ENCODE assay signal across 1 cellular context in the genomic region with DNA sequence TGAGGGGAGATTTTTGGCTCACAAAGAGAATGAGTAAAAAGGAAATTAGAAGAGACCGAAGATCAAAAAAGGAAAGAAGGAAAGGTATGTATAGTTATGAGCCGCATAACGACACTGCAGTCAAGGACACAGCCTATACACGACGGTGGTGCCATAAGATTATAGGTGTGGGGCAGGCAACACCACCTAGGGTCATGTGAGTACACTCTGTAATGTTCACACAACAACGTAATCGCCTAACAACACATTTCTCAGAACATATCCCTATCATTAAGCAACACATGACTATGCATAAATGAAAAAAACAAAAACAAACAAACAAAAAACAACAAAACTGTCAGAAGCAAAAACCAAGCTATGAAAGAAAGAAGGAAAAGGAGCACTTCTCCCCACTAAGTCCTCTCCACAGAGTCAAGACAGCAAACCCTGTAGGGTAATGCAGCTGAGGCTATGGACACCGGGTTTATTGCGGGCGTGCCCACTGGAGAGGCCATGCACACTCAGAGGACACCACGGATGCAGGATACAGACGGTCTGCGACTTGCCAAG.
TF ChIP-seq lines count a peak whose summit lies in the region.

No MANE protein-coding gene starts in this region.

TF ChIP-seq in K562, 482 proteins besides CTCF, POLR2A, EP300 and RAD21 (continued from another document and continues in another):
- peak; percentile 10; the same call in 1 of the 2 replicates for TF ChIP-seq ATF7 (IDR thresholded peaks at IDR 0.05)
- TF ChIP-seq TARDBP (IDR thresholded peaks at IDR 0.05): no peak
- TF ChIP-seq, protein P1, sequence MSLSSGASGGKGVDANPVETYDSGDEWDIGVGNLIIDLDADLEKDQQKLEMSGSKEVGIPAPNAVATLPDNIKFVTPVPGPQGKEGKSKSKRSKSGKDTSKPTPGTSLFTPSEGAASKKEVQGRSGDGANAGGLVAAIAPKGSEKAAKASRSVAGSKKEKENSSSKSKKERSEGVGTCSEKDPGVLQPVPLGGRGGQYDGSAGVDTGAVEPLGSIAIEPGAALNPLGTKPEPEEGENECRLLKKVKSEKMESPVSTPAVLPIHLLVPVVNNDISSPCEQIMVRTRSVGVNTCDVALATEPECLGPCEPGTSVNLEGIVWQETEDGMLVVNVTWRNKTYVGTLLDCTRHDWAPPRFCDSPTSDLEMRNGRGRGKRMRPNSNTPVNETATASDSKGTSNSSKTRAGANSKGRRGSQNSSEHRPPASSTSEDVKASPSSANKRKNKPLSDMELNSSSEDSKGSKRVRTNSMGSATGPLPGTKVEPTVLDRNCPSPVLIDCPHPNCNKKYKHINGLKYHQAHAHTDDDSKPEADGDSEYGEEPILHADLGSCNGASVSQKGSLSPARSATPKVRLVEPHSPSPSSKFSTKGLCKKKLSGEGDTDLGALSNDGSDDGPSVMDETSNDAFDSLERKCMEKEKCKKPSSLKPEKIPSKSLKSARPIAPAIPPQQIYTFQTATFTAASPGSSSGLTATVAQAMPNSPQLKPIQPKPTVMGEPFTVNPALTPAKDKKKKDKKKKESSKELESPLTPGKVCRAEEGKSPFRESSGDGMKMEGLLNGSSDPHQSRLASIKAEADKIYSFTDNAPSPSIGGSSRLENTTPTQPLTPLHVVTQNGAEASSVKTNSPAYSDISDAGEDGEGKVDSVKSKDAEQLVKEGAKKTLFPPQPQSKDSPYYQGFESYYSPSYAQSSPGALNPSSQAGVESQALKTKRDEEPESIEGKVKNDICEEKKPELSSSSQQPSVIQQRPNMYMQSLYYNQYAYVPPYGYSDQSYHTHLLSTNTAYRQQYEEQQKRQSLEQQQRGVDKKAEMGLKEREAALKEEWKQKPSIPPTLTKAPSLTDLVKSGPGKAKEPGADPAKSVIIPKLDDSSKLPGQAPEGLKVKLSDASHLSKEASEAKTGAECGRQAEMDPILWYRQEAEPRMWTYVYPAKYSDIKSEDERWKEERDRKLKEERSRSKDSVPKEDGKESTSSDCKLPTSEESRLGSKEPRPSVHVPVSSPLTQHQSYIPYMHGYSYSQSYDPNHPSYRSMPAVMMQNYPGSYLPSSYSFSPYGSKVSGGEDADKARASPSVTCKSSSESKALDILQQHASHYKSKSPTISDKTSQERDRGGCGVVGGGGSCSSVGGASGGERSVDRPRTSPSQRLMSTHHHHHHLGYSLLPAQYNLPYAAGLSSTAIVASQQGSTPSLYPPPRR (CRISPR knock-in tag; IDR thresholded peaks at IDR 0.05; ENCODE audit: borderline replicate concordance): no peak
- TF ChIP-seq CBFB (CRISPR knock-in tag; IDR thresholded peaks at IDR 0.05): no peak
- no peak; the same call in 1 of the 2 replicates for TF ChIP-seq ETV1 (tag; conservative IDR thresholded peaks at IDR 0.05; ENCODE audit: low read depth)
- peak; percentile 74 for TF ChIP-seq NFE2 (IDR thresholded peaks at IDR 0.05; ENCODE audit: low read depth)
- no peak for TF ChIP-seq ZNF764 (CRISPR knock-in tag; IDR thresholded peaks at IDR 0.05; ENCODE audit: low read depth)
- no peak for TF ChIP-seq CBX5 (IDR thresholded peaks at IDR 0.05; ENCODE audit: borderline replicate concordance, low read depth)
- no peak for TF ChIP-seq ZNF239 (CRISPR knock-in tag; IDR thresholded peaks at IDR 0.05)
- TF ChIP-seq SREBF1 (IDR thresholded peaks at IDR 0.05; ENCODE audit: borderline replicate concordance, low read depth, low read length): no peak
- no peak for TF ChIP-seq CC2D1A (IDR thresholded peaks at IDR 0.05)
- no peak for TF ChIP-seq NCOA2 (IDR thresholded peaks at IDR 0.05; ENCODE audit: partially characterized antibody in 2 of 2)
- no peak for TF ChIP-seq POLR2AphosphoS2 (IDR thresholded peaks at IDR 0.05; ENCODE audit: low read length)
- TF ChIP-seq DMBX1 (CRISPR knock-in tag; IDR thresholded peaks at IDR 0.05; ENCODE audit: borderline replicate concordance): 0 out of 2 replicates have a peak, but pooled peaks have one; percentile 35
- TF ChIP-seq COPS2 (conservative IDR thresholded peaks at IDR 0.05): no peak
- no peak for TF ChIP-seq ADNP (tag; IDR thresholded peaks at IDR 0.05)
- no peak for TF ChIP-seq SIX5 (IDR thresholded peaks at IDR 0.05; ENCODE audit: borderline replicate concordance in 1 of 2, insufficient read depth in 1 of 2, low read depth in 1 of 2, low read length in 2 of 2)
- TF ChIP-seq, protein P2, sequence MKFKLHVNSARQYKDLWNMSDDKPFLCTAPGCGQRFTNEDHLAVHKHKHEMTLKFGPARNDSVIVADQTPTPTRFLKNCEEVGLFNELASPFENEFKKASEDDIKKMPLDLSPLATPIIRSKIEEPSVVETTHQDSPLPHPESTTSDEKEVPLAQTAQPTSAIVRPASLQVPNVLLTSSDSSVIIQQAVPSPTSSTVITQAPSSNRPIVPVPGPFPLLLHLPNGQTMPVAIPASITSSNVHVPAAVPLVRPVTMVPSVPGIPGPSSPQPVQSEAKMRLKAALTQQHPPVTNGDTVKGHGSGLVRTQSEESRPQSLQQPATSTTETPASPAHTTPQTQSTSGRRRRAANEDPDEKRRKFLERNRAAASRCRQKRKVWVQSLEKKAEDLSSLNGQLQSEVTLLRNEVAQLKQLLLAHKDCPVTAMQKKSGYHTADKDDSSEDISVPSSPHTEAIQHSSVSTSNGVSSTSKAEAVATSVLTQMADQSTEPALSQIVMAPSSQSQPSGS (CRISPR knock-in tag; IDR thresholded peaks at IDR 0.05): no peak
- no peak for TF ChIP-seq SAP30 (IDR thresholded peaks at IDR 0.05; ENCODE audit: borderline replicate concordance, insufficient read depth, low read depth, low read length, poor library complexity, severe bottlenecking)
- TF ChIP-seq FOXJ2 (tag; IDR thresholded peaks at IDR 0.05): no peak
- TF ChIP-seq, protein P3, sequence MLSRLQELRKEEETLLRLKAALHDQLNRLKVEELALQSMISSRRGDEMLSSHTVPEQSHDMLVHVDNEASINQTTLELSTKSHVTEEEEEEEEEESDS (CRISPR knock-in tag; IDR thresholded peaks at IDR 0.05): no peak
- no peak for TF ChIP-seq ZNF444 (CRISPR knock-in tag; IDR thresholded peaks at IDR 0.05)
- no peak for TF ChIP-seq RUNX1 (IDR thresholded peaks at IDR 0.05; ENCODE audit: low read depth)
- TF ChIP-seq, protein P4, sequence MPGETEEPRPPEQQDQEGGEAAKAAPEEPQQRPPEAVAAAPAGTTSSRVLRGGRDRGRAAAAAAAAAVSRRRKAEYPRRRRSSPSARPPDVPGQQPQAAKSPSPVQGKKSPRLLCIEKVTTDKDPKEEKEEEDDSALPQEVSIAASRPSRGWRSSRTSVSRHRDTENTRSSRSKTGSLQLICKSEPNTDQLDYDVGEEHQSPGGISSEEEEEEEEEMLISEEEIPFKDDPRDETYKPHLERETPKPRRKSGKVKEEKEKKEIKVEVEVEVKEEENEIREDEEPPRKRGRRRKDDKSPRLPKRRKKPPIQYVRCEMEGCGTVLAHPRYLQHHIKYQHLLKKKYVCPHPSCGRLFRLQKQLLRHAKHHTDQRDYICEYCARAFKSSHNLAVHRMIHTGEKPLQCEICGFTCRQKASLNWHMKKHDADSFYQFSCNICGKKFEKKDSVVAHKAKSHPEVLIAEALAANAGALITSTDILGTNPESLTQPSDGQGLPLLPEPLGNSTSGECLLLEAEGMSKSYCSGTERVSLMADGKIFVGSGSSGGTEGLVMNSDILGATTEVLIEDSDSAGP (CRISPR knock-in tag; IDR thresholded peaks at IDR 0.05): no peak
- no peak for TF ChIP-seq NELFE (IDR thresholded peaks at IDR 0.05; ENCODE audit: insufficient read depth, insufficient read length)
- peak; percentile 79 for TF ChIP-seq MTA2 (IDR thresholded peaks at IDR 0.05; ENCODE audit: low read depth)
- TF ChIP-seq, protein P5, sequence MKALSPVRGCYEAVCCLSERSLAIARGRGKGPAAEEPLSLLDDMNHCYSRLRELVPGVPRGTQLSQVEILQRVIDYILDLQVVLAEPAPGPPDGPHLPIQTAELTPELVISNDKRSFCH (CRISPR knock-in tag; IDR thresholded peaks at IDR 0.05): no peak
- TF ChIP-seq, protein P5 (tag; IDR thresholded peaks at IDR 0.05): 0 out of 2 replicates have a peak, but pooled peaks have one; percentile 38
- TF ChIP-seq, protein P6, sequence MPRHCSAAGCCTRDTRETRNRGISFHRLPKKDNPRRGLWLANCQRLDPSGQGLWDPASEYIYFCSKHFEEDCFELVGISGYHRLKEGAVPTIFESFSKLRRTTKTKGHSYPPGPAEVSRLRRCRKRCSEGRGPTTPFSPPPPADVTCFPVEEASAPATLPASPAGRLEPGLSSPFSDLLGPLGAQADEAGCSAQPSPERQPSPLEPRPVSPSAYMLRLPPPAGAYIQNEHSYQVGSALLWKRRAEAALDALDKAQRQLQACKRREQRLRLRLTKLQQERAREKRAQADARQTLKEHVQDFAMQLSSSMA (CRISPR knock-in tag; IDR thresholded peaks at IDR 0.05): no peak
- no peak for TF ChIP-seq THRAP3 (IDR thresholded peaks at IDR 0.05; ENCODE audit: borderline replicate concordance)
- TF ChIP-seq EP400 (IDR thresholded peaks at IDR 0.05): no peak
- TF ChIP-seq, protein P7, sequence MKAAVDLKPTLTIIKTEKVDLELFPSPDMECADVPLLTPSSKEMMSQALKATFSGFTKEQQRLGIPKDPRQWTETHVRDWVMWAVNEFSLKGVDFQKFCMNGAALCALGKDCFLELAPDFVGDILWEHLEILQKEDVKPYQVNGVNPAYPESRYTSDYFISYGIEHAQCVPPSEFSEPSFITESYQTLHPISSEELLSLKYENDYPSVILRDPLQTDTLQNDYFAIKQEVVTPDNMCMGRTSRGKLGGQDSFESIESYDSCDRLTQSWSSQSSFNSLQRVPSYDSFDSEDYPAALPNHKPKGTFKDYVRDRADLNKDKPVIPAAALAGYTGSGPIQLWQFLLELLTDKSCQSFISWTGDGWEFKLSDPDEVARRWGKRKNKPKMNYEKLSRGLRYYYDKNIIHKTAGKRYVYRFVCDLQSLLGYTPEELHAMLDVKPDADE (conservative IDR thresholded peaks at IDR 0.05; ENCODE audit: control insufficient read depth, low read depth, low read length): no peak
- TF ChIP-seq RBBP5 (IDR thresholded peaks at IDR 0.05; ENCODE audit: borderline replicate concordance, insufficient read depth, low read length, poor library complexity, severe bottlenecking): peak; percentile 34
- TF ChIP-seq ZNF224 (CRISPR knock-in tag; IDR thresholded peaks at IDR 0.05): no peak
- peak; percentile 90 for TF ChIP-seq ARID1B (IDR thresholded peaks at IDR 0.05)
- no peak for TF ChIP-seq ZNF354B (CRISPR knock-in tag; IDR thresholded peaks at IDR 0.05)
- TF ChIP-seq MYC (IDR thresholded peaks at IDR 0.05; ENCODE audit: low read depth, low read length): no peak
- TF ChIP-seq MYC (CRISPR knock-in tag; IDR thresholded peaks at IDR 0.05; ENCODE audit: borderline replicate concordance, low read depth): no peak
- no peak for TF ChIP-seq ZNF174 (CRISPR knock-in tag; IDR thresholded peaks at IDR 0.05)
- TF ChIP-seq, protein P8, sequence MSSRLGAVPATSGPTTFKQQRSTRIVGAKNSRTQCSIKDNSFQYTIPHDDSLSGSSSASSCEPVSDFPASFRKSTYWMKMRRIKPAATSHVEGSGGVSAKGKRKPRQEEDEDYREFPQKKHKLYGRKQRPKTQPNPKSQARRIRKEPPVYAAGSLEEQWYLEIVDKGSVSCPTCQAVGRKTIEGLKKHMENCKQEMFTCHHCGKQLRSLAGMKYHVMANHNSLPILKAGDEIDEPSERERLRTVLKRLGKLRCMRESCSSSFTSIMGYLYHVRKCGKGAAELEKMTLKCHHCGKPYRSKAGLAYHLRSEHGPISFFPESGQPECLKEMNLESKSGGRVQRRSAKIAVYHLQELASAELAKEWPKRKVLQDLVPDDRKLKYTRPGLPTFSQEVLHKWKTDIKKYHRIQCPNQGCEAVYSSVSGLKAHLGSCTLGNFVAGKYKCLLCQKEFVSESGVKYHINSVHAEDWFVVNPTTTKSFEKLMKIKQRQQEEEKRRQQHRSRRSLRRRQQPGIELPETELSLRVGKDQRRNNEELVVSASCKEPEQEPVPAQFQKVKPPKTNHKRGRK (tag; IDR thresholded peaks at IDR 0.05): no peak
- TF ChIP-seq, protein P9, sequence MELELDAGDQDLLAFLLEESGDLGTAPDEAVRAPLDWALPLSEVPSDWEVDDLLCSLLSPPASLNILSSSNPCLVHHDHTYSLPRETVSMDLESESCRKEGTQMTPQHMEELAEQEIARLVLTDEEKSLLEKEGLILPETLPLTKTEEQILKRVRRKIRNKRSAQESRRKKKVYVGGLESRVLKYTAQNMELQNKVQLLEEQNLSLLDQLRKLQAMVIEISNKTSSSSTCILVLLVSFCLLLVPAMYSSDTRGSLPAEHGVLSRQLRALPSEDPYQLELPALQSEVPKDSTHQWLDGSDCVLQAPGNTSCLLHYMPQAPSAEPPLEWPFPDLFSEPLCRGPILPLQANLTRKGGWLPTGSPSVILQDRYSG (tag; conservative IDR thresholded peaks at IDR 0.05; ENCODE audit: low read depth): no peak
- TF ChIP-seq, protein P10, sequence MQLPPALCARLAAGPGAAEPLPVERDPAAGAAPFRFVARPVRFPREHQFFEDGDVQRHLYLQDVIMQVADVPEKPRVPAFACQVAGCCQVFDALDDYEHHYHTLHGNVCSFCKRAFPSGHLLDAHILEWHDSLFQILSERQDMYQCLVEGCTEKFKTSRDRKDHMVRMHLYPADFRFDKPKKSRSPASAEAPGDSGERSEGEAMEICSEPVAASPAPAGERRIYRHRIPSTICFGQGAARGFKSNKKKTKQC (CRISPR knock-in tag; IDR thresholded peaks at IDR 0.05): no peak
- TF ChIP-seq NFRKB (IDR thresholded peaks at IDR 0.05; ENCODE audit: low read depth): peak; percentile 31; the same call in 1 of the 2 replicates
- no peak for TF ChIP-seq PCBP1 (IDR thresholded peaks at IDR 0.05; ENCODE audit: low read depth, low read length, poor library complexity, severe bottlenecking)
- TF ChIP-seq, protein P11, sequence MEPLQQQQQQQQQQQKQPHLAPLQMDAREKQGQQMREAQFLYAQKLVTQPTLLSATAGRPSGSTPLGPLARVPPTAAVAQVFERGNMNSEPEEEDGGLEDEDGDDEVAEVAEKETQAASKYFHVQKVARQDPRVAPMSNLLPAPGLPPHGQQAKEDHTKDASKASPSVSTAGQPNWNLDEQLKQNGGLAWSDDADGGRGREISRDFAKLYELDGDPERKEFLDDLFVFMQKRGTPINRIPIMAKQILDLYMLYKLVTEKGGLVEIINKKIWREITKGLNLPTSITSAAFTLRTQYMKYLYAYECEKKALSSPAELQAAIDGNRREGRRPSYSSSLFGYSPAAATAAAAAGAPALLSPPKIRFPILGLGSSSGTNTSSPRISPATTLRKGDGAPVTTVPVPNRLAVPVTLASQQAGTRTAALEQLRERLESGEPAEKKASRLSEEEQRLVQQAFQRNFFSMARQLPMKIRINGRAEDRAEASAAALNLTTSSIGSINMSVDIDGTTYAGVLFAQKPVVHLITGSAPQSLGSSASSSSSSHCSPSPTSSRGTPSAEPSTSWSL (CRISPR knock-in tag; IDR thresholded peaks at IDR 0.05; ENCODE audit: borderline replicate concordance): no peak
- no peak for TF ChIP-seq MCM5 (IDR thresholded peaks at IDR 0.05; ENCODE audit: low read depth)
- no peak for TF ChIP-seq SNIP1 (IDR thresholded peaks at IDR 0.05; ENCODE audit: low read depth)
- TF ChIP-seq STAT5A (IDR thresholded peaks at IDR 0.05; ENCODE audit: borderline replicate concordance, low read length): peak; percentile 43; the same call in 1 of the 2 replicates
- peak; percentile 60 to 77; a peak in 3 of 4 replicates for TF ChIP-seq FOXK2 (conservative IDR thresholded peaks at IDR 0.05 in 1 of 2, IDR thresholded peaks at IDR 0.05 in 1 of 2; ENCODE audit: low read depth in 2 of 2)
- TF ChIP-seq MCM7 (IDR thresholded peaks at IDR 0.05): no peak
- TF ChIP-seq ARID2 (IDR thresholded peaks at IDR 0.05): no peak
- no peak for TF ChIP-seq ZNF263 (CRISPR knock-in tag; IDR thresholded peaks at IDR 0.05; ENCODE audit: borderline replicate concordance)
- no peak for TF ChIP-seq CREBBP (IDR thresholded peaks at IDR 0.05; ENCODE audit: low read depth, low read length)
- TF ChIP-seq ZNF316 (IDR thresholded peaks at IDR 0.05): peak; percentile 96
- no peak for TF ChIP-seq ZNF282 (CRISPR knock-in tag; IDR thresholded peaks at IDR 0.05)
